11 cellular contexts compared by ENCODE assay signal in the genomic region with DNA sequence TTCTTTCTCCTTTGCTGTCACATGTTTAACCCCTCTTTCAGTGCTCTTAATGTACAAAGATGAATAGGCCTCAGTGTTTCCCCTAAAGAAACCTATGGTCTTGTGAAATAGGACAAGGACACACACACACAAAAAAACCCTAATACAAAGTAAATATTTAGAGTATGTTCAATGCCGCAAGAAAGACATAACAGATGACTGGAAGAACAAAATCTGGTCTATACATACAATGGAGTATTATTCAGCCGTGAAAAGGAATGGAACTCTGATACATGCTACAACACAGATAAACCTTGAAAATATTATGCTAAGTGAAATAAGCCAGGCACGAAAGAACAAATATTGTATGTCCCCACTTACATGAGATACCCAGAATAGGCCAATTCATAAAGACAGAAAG.
"Had no signal": no experiment of that assay in that cellular context is flagged by ENCODE, and none has a peak within 500 bp of the region (broad histone marks: within the 10 kb centered on the region; RNA-seq: fewer than 3 reads in every experiment).

No MANE protein-coding gene starts in this region.

- ATAC-seq: sciatic nerve had no signal

- H3K4me3 Mint-ChIP-seq: activated B cell treated with CpG ODN at 0.5 μM for 24 hours, endodermal cell had no signal

- H3K27me3 Mint-ChIP-seq: activated B cell treated with CpG ODN at 0.5 μM for 24 hours; activated naive CD8-positive, alpha-beta T cell treated with anti-CD3 and anti-CD28 coated beads, Interleukin-2, amount 10 ng/mL, durations not matched to agents 7 days and 5 days had no signal

- DNase-seq: activated B cell treated with CpG ODN at 0.5 μM for 24 hours; activated CD4-positive, alpha-beta T cell treated with anti-CD3 and anti-CD28 coated beads for 4 hours; activated naive CD8-positive, alpha-beta T cell treated with anti-CD3 and anti-CD28 coated beads, Interleukin-2, amount 10 ng/mL, durations not matched to agents 7 days and 5 days; amygdala; endodermal cell; left ventricle myocardium inferior; mammary epithelial cell; SIG-M5; stimulated activated CD4-positive, alpha-beta T cell treated with anti-CD3 and anti-CD28 coated beads, Interleukin-4, amount 100 ng/mL, for 1 hour; thyroid gland had no signal

- H3K27ac Mint-ChIP-seq: endodermal cell had no signal
